2 cellular contexts compared by ENCODE assay signal in the genomic region with DNA sequence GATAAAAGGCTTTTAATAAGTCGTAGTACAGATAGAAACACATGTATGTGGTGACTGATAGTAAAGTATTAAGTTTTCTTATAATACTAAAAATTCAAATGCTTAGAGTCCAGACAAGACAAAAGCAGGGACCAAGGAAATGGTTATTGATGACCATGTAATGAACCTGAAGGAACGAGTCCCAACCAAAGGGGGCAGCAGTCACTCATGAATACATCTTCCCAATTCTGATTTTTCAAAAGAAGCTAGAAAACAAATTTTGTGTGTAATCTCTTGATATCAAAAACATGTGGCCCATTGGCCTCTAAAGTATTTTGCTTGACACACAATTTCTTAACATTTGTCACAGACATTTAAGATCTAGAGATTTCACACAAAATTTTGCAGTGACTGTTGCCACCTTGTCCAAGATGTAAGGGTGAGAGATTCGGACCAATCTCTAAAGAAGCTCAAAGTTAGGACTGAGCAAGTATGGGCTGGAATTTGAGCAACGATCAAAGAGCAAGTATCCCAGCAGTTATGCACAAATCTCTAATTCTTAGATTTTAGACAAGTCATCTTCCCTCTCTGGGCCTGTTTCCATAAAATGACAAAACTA.
TF ChIP-seq lines count a peak whose summit lies in the region.

No MANE protein-coding gene starts in this region.

TF ChIP-seq in endothelial cell of umbilical vein, 7 proteins besides CTCF, POLR2A, EP300 and RAD21 (continued from another document):
- TF ChIP-seq GATA2 (IDR thresholded peaks at IDR 0.05; ENCODE audit: insufficient read depth, insufficient read length, low read depth, low read length) = no peak
- no peak for TF ChIP-seq MYC (IDR thresholded peaks at IDR 0.05; ENCODE audit: low read depth, low read length)
- no peak for TF ChIP-seq FOS (IDR thresholded peaks at IDR 0.05; ENCODE audit: borderline replicate concordance, insufficient read depth, low read length)
- TF ChIP-seq EZH2 (IDR thresholded peaks at IDR 0.05; ENCODE audit: borderline replicate concordance, low read depth, low read length, severe bottlenecking) = no peak
- TF ChIP-seq, protein P1, sequence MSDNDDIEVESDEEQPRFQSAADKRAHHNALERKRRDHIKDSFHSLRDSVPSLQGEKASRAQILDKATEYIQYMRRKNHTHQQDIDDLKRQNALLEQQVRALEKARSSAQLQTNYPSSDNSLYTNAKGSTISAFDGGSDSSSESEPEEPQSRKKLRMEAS (IDR thresholded peaks at IDR 0.05; ENCODE audit: insufficient read depth, insufficient read length) = no peak
- TF ChIP-seq JUN (IDR thresholded peaks at IDR 0.05; ENCODE audit: borderline replicate concordance, insufficient read depth, insufficient read length, low read depth) = no peak

TF ChIP-seq in GM12891, 5 proteins besides CTCF, POLR2A, EP300 and RAD21:
- TF ChIP-seq SPI1 (IDR thresholded peaks at IDR 0.05; ENCODE audit: low read depth, low read length) (no peak), POLR2AphosphoS5 (IDR thresholded peaks at IDR 0.05; ENCODE audit: low read depth, low read length) (no peak), TAF1 (IDR thresholded peaks at IDR 0.05; ENCODE audit: low read depth, low read length) (no peak), POU2F2 (IDR thresholded peaks at IDR 0.05; ENCODE audit: low read depth, low read length) (no peak), PAX5 (IDR thresholded peaks at IDR 0.05; ENCODE audit: insufficient read depth, low read length, severe bottlenecking) (no peak)
